Comparison of ENCODE assay signal across 8 cellular contexts in genomic region chr13:114130131-114130707, GRCh38. TPM values are rescaled to one million over a fixed set of nuclear protein-coding genes. Genes with fewer than 3 reads are reported as not detected.
A peak's percentile ranks its signal among the peaks of the same experiment; 100 is the strongest.
DNase-seq lines count a peak whose midpoint lies in the region; ATAC-seq and TF ChIP-seq lines count a peak whose summit lies in the region.

No MANE protein-coding gene starts in this region.

- CTCF ChIA-PET in activated CD8-positive, alpha-beta memory T cell treated with anti-CD3 and anti-CD28 coated beads, Interleukin-2, amount 10 ng/mL, durations not matched to agents 7 days and 5 days (lab: Charles Lee): interaction anchor here (0.9 to 3.0 kb wide), 9 partner anchors 10 to 96 kb away, joined by 3 to 10 read pairs (median 7); no protein-coding TSS in a partner anchor

- intact Hi-C loops in right lobe of liver (cut with DNase I): no loop called here
- intact Hi-C loops in thyroid gland (cut with DNase I): no loop called here

- 57 to 67% (median 64%) methylated on average over 13 of the region's 13 CpGs for WGBS in adipose tissue, 3 donors
- no CpG with 5 or more reads among the region's 13 CpGs for WGBS in right lobe of liver (ENCODE audit: insufficient coverage, low coverage, low lambda C conversion rate, missing lambda C conversion rate)
- WGBS in thyroid gland, 2 donors: 77 to 93% methylated on average over 9 to 13 of the region's 13 CpGs

- H3K36me3 ChIP-seq in right lobe of liver (no peaks in the 10 kb centered on the region), thyroid gland (no peaks in the 10 kb centered on the region)

- H3K27me3 Mint-ChIP-seq in activated CD8-positive, alpha-beta memory T cell treated with anti-CD3 and anti-CD28 coated beads, Interleukin-2, amount 10 ng/mL, durations not matched to agents 7 days and 5 days: peaks cover 11% of the 10 kb centered on the region

- H3K4me1 ChIP-seq in right lobe of liver (peaks cover 0 to 25% (median 4%) of the 10 kb centered on the region in 4 donors), thyroid gland (peaks cover 35 to 45% of the 10 kb centered on the region in 2 donors)

- TF ChIP-seq POLR2A in right lobe of liver (IDR thresholded peaks at IDR 0.05) (no peak), thyroid gland (IDR thresholded peaks at IDR 0.05) (no peak)

- peak overlapping the region; percentile 90 for H3K4me3 Mint-ChIP-seq in activated CD8-positive, alpha-beta memory T cell treated with anti-CD3 and anti-CD28 coated beads, Interleukin-2, amount 10 ng/mL, durations not matched to agents 7 days and 5 days

- H3K9me3 ChIP-seq in right lobe of liver: no peaks in the 10 kb centered on the region
- no peaks in the 10 kb centered on the region for H3K9me3 ChIP-seq in thyroid gland

- H3K27me3 ChIP-seq in right lobe of liver (no peaks in the 10 kb centered on the region), thyroid gland (no peaks in the 10 kb centered on the region)

- peaks cover under 1% of the 10 kb centered on the region for H3K9me3 Mint-ChIP-seq in activated CD8-positive, alpha-beta memory T cell treated with anti-CD3 and anti-CD28 coated beads, Interleukin-2, amount 10 ng/mL, durations not matched to agents 7 days and 5 days (ENCODE audit: low read depth)

- H3K27ac ChIP-seq in adipose tissue (ENCODE audit: low read depth, low read length) (peak overlapping the region; percentile 51), right lobe of liver (peak overlapping the region; percentile 55 to 85 (median 64)), thyroid gland (peak overlapping the region in 2 of 3 donors; percentile 52 to 58)

- H3K4me3 ChIP-seq in right lobe of liver (peak overlapping the region; percentile 16 to 78 (median 64)), thyroid gland (replicated peaks in 1 of 3) (no peak overlapping the region)

- TF ChIP-seq CTCF in right lobe of liver (IDR thresholded peaks at IDR 0.05) (no peak), thyroid gland (IDR thresholded peaks at IDR 0.05) (no peak)

- H3K4me1 Mint-ChIP-seq in activated CD8-positive, alpha-beta memory T cell treated with anti-CD3 and anti-CD28 coated beads, Interleukin-2, amount 10 ng/mL, durations not matched to agents 7 days and 5 days: peaks cover 70% of the 10 kb centered on the region

- peak overlapping the region; percentile 84 for H3K27ac Mint-ChIP-seq in activated CD8-positive, alpha-beta memory T cell treated with anti-CD3 and anti-CD28 coated beads, Interleukin-2, amount 10 ng/mL, durations not matched to agents 7 days and 5 days

- peaks cover 20% of the 10 kb centered on the region for H3K36me3 Mint-ChIP-seq in activated CD8-positive, alpha-beta memory T cell treated with anti-CD3 and anti-CD28 coated beads, Interleukin-2, amount 10 ng/mL, durations not matched to agents 7 days and 5 days

- no peak for DNase-seq in activated CD8-positive, alpha-beta memory T cell treated with anti-CD3 and anti-CD28 coated beads, Interleukin-2, amount 10 ng/mL, durations not matched to agents 7 days and 5 days
- DNase-seq in activated CD8-positive, alpha-beta memory T cell treated with anti-CD3 and anti-CD28 coated beads, Interleukin-2, amount 50 U/mL, for 48 hours: no peak
- DNase-seq in right lobe of liver (peak in 1 of 3 donors; percentile 71), thyroid gland (no peak), NCI-H2107 treated with DMSO at 0.1 percent for 48 hours (lab: John Stamatoyannopoulos, UW; ENCODE audit: unreplicated experiment) (no peak), NCI-H1694 (lab: John Stamatoyannopoulos, UW) (no peak)

- no peak for ATAC-seq in activated CD8-positive, alpha-beta memory T cell treated with anti-CD3 and anti-CD28 coated beads, Interleukin-2, amount 10 ng/mL, durations not matched to agents 7 days and 5 days
- ATAC-seq in right lobe of liver (peak; percentile 41 to 65 (median 48)), GM21423 (IDR thresholded peaks at IDR 0.05; ENCODE audit: unreplicated experiment) (no peak)

RNA-seq across cellular contexts. Expression of gene RASA3, which starts 2.2 kb away (rescaled TPM):
- total RNA-seq in activated CD8-positive, alpha-beta memory T cell treated with anti-CD3 and anti-CD28 coated beads, Interleukin-2, amount 10 ng/mL, durations not matched to agents 7 days and 5 days: 10 to 100 TPM; 16.3 to 49.2 TPM
- 10 to 100 TPM; 14.8 to 62.0 (median 20.9) TPM for polyA plus RNA-seq in adipose tissue
- total RNA-seq in right lobe of liver: 1 to 10 TPM; 3.5 to 7.9 (median 4.6) TPM
- total RNA-seq in thyroid gland: 10 to 100 TPM; 22.3 to 32.3 (median 25.5) TPM

RNA-seq across cellular contexts. Expression of gene CFAP97D2, which starts 48.8 kb away (rescaled TPM):
- not detected for total RNA-seq in activated CD8-positive, alpha-beta memory T cell treated with anti-CD3 and anti-CD28 coated beads, Interleukin-2, amount 10 ng/mL, durations not matched to agents 7 days and 5 days
- 1 to 10 TPM in 1 of 3 donors, not detected in 2; 5.1 TPM for polyA plus RNA-seq in adipose tissue
- not detected for total RNA-seq in right lobe of liver
- total RNA-seq in thyroid gland: not detected

Comparison
In these comparisons a context has a peak if more than half of its experiments do, and no peak if none do; other contexts are left out.
1. ATAC-seq: peak in right lobe of liver (4 of 4); none in activated CD8-positive, alpha-beta memory T cell treated with anti-CD3 and anti-CD28 coated beads, Interleukin-2, amount 10 ng/mL, durations not matched to agents 7 days and 5 days (single experiment) and GM21423 (single experiment).
2. H3K4me3 ChIP-seq: peak in right lobe of liver (3 of 3); none in thyroid gland (0 of 3).
3. Peak in every context shown above with its lines, with median percentiles within 50 percentile points of each other: H3K27ac ChIP-seq.